Comparison of ENCODE assay signal across 17 cellular contexts in the genomic region with DNA sequence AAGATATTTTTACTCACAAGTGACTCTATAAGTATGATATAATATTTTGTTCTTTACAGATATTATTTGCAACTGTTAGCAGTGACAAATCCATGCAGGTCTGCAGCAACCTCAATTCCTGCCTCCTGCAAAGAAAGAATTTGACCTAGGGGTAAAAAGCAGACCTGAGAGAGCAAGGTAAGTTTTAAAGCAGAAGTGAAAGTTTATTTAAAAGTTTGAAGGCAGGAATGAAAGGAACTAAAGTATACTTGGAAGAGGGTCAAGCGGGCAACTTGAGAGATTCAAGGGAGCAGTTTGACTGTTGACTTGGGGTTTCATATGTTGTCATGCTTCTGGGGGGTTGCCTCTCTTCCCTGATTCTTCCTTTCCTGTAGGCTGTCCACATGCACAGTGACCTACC.
DNase-seq lines count a peak whose midpoint lies in the region; ATAC-seq and TF ChIP-seq lines count a peak whose summit lies in the region.
"Had no signal": no experiment of that assay in that cellular context is flagged by ENCODE, and none has a peak within 500 bp of the region (broad histone marks: within the 10 kb centered on the region; RNA-seq: fewer than 3 reads in every experiment).

No MANE protein-coding gene starts in this region.

- no peak overlapping the region for H3K4me3 ChIP-seq in SU-DHL-6 (ENCODE audit: insufficient read depth, low read length, poor library complexity, severe bottlenecking)
- H3K4me3 ChIP-seq in psoas muscle: no peak overlapping the region
- H3K4me3 ChIP-seq in MG63: no peak overlapping the region
- H3K4me3 ChIP-seq: HAP-1 had no signal

- H3K9me3 ChIP-seq in SU-DHL-6 (ENCODE audit: insufficient read depth, low read length) (no peaks in the 10 kb centered on the region), psoas muscle (no peaks in the 10 kb centered on the region), MG63 (no peaks in the 10 kb centered on the region)
- H3K9me3 ChIP-seq: Caco-2, HAP-1 had no signal

- no peak overlapping the region for H3K27ac ChIP-seq in SU-DHL-6 (ENCODE audit: low read depth, low read length)
- no peak overlapping the region for H3K27ac ChIP-seq in psoas muscle

- no peaks in the 10 kb centered on the region for H3K27me3 ChIP-seq in SU-DHL-6 (ENCODE audit: low read length)
- no peaks in the 10 kb centered on the region for H3K27me3 ChIP-seq in psoas muscle (ENCODE audit: insufficient read depth in 3 of 3, low read length in 2 of 3)
- H3K27me3 ChIP-seq in MG63: no peaks in the 10 kb centered on the region

- H4K20me1 ChIP-seq in SU-DHL-6 (ENCODE audit: low read depth, low read length): no peaks in the 10 kb centered on the region

- intact Hi-C loops in psoas muscle (cut with DNase I): no loop called here

- H3K9ac ChIP-seq in SU-DHL-6 (ENCODE audit: low read length): no peak overlapping the region

- TF ChIP-seq CTCF in SU-DHL-6 (IDR thresholded peaks at IDR 0.05; ENCODE audit: insufficient read depth, low read length, poor library complexity, severe bottlenecking): no peak
- TF ChIP-seq CTCF in psoas muscle (IDR thresholded peaks at IDR 0.05): no peak

- DNase-seq in MV-4-11 (lab: John Stamatoyannopoulos, UW) (peak; percentile 24), NCI-H1930 (lab: John Stamatoyannopoulos, UW) (no peak), psoas muscle (no peak), MG63 (no peak), HPDE6-E6E7 (ENCODE audit: extremely low spot score) (no peak)
- DNase-seq: C1 segment of cervical spinal cord; Caco-2; CD4-positive, alpha-beta memory T cell; DMS153; DND-41; GDM1; GOT3; HFFc6 had no signal

- no peaks in the 10 kb centered on the region for H3K4me1 ChIP-seq in psoas muscle
- H3K4me1 ChIP-seq: Caco-2, HAP-1 had no signal

- WGBS in psoas muscle, 3 donors: 91 to 100% (median 100%) methylated on average over 1 of the region's 1 CpG

- ATAC-seq in GM18511 (IDR thresholded peaks at IDR 0.05; ENCODE audit: unreplicated experiment): peak; percentile 53
- ATAC-seq in GM21786 (IDR thresholded peaks at IDR 0.05; ENCODE audit: unreplicated experiment): peak; percentile 48
- ATAC-seq in psoas muscle: no peak

- peak overlapping the region; percentile 26 for H2AFZ ChIP-seq in SU-DHL-6 (ENCODE audit: low read depth, low read length, severe bottlenecking)

- no peaks in the 10 kb centered on the region for H3K9me2 ChIP-seq in SU-DHL-6 (replicated peaks; ENCODE audit: insufficient read depth, low read length)

- no peaks in the 10 kb centered on the region for H3F3A ChIP-seq in SU-DHL-6 (ENCODE audit: insufficient read depth)

- no peak overlapping the region for H3K4me2 ChIP-seq in SU-DHL-6 (ENCODE audit: low read depth, low read length, poor library complexity, severe bottlenecking)

- H3K79me2 ChIP-seq in SU-DHL-6 (ENCODE audit: insufficient read depth, low read length): no peaks in the 10 kb centered on the region

- no peaks in the 10 kb centered on the region for H3K36me3 ChIP-seq in SU-DHL-6 (ENCODE audit: low read length)
- H3K36me3 ChIP-seq in psoas muscle (ENCODE audit: insufficient read depth in 1 of 2, low read depth in 1 of 2): no peaks in the 10 kb centered on the region
- no peaks in the 10 kb centered on the region for H3K36me3 ChIP-seq in MG63
- H3K36me3 ChIP-seq: HAP-1 had no signal

Comparison
In these comparisons a context has a peak if more than half of its experiments do, and no peak if none do; other contexts are left out.
1. ATAC-seq: peak in GM18511 (single experiment) and GM21786 (single experiment); none in psoas muscle (0 of 4).